Comparison of ENCODE assay signal across 9 cellular contexts in the genomic region with DNA sequence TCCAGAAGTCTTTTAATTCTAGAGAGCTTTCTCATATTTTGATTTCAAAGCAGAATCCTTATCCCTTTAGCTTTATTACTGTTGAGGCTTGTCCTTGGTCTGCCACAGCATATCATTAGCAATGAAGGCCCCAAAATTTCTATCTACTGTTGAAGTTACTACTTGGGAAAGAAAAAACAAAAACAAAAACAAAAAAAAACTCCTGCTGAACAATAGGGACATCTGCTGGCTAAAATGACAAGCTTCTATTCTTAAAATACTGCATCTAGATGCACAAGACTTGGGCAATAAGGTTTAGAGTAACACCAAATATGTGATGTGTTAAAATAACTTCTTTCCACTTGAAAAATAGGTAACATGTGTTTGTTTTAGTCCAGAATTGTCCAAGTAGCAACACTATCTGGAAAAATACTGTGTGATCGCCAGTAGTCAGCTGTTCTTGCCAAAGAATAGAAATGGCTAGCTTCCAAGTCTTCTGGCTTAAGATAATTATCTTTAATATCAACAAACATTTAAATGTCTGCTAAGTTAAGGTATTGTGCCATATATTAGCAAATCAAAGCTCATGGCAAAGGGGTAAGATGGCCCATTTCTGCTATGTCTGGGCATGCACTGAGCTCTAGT. TPM values are rescaled to one million over a fixed set of nuclear protein-coding genes. Genes with fewer than 3 reads are reported as not detected.
A peak's percentile ranks its signal among the peaks of the same experiment; 100 is the strongest.
DNase-seq lines count a peak whose midpoint lies in the region; FAIRE-seq and TF ChIP-seq lines count a peak whose summit lies in the region.
"Had no signal": no experiment of that assay in that cellular context is flagged by ENCODE, and none has a peak within 500 bp of the region (broad histone marks: within the 10 kb centered on the region; RNA-seq: fewer than 3 reads in every experiment).

No MANE protein-coding gene starts in this region.

- H4K20me1 ChIP-seq in neural cell (ENCODE audit: insufficient read depth) = no peaks in the 10 kb centered on the region

- H3K27ac ChIP-seq in brain microvascular endothelial cell (no peak overlapping the region), neural cell (ENCODE audit: low read length) (no peak overlapping the region)

- H3K27me3 ChIP-seq in brain microvascular endothelial cell (replicated peaks) (no peaks in the 10 kb centered on the region), neural cell (ENCODE audit: insufficient read depth, low read depth, low read length) (no peaks in the 10 kb centered on the region), MG63 (no peaks in the 10 kb centered on the region)

- H3K4me2 ChIP-seq in neural cell (ENCODE audit: low read length) = no peak overlapping the region

- H3K9me3 ChIP-seq in neural cell (ENCODE audit: low read length) (no peaks in the 10 kb centered on the region), MG63 (no peaks in the 10 kb centered on the region)

- FAIRE-seq in HTR-8/SVneo (lab: Jason Lieb, UNC) = no peak
- FAIRE-seq: A204.1 had no signal

- H3K36me3 ChIP-seq in brain microvascular endothelial cell (replicated peaks) (no peaks in the 10 kb centered on the region), neural cell (ENCODE audit: insufficient read depth, low read length) (no peaks in the 10 kb centered on the region), MG63 (no peaks in the 10 kb centered on the region)

- no peak overlapping the region for H3K4me3 Mint-ChIP-seq in Calu3 (ENCODE audit: low read depth, unreplicated experiment)

- H3K4me3 ChIP-seq in brain microvascular endothelial cell (ENCODE audit: low read depth, low read length) (no peak overlapping the region), neural cell (ENCODE audit: low read length) (no peak overlapping the region), MG63 (no peak overlapping the region)

- peaks cover 3% of the 10 kb centered on the region for H3F3A ChIP-seq in neural cell (ENCODE audit: insufficient read depth, low read length, poor library complexity, severe bottlenecking)

- CTCF ChIA-PET in Calu3 (lab: Charles Lee) = no interaction called here

- DNase-seq in DMS153 treated with DMSO at 0.1 percent for 48 hours (lab: John Stamatoyannopoulos, UW; ENCODE audit: unreplicated experiment) (peak; percentile 10), DMS153 (lab: John Stamatoyannopoulos, UW) (no peak), LoVo (ENCODE audit: low spot score) (peak; percentile 57), brain microvascular endothelial cell (no peak), Calu3 (no peak), MG63 (no peak), HTR-8/SVneo (ENCODE audit: insufficient read length, low spot score) (no peak)

- no peaks in the 10 kb centered on the region for H3K9me3 Mint-ChIP-seq in Calu3 (ENCODE audit: low read depth, unreplicated experiment)

- TF ChIP-seq CTCF in brain microvascular endothelial cell (IDR thresholded peaks at IDR 0.05; ENCODE audit: low read depth, low read length, missing control alignments) = peak; percentile 39
- TF ChIP-seq CTCF in neural cell (IDR thresholded peaks at IDR 0.05; ENCODE audit: poor library complexity, severe bottlenecking) = peak; percentile 68
- TF ChIP-seq CTCF in Calu3 (IDR thresholded peaks at IDR 0.05; ENCODE audit: unreplicated experiment) = no peak

- peak; percentile 77 for TF ChIP-seq RAD21 in neural cell (conservative IDR thresholded peaks at IDR 0.05)

- H3K27ac Mint-ChIP-seq in Calu3 (ENCODE audit: unreplicated experiment) = no peak overlapping the region

- no peaks in the 10 kb centered on the region for H3K9me2 ChIP-seq in neural cell (ENCODE audit: insufficient read depth, low read length)

- H2AFZ ChIP-seq in neural cell (ENCODE audit: low read depth, low read length) = no peak overlapping the region

- peaks cover 7% of the 10 kb centered on the region for H3K79me2 ChIP-seq in neural cell (replicated peaks; ENCODE audit: insufficient read depth, low read length)

- intact Hi-C loops in Calu3 (cut with micrococcal nuclease; ENCODE audit: unreplicated experiment) = loop anchor here (1.0 kb wide), 2 partner anchors 209 to 222 kb away; no protein-coding TSS in a partner anchor

- TF ChIP-seq EP300 in neural cell (conservative IDR thresholded peaks at IDR 0.05; ENCODE audit: poor library complexity, severe bottlenecking) = no peak

- H3K27me3 Mint-ChIP-seq in Calu3 (ENCODE audit: unreplicated experiment) = no peaks in the 10 kb centered on the region

- H3K4me1 Mint-ChIP-seq in Calu3 (ENCODE audit: low read depth, unreplicated experiment) = no peaks in the 10 kb centered on the region

- BruUV-seq in Calu3 (replicated peaks; lab: Mats Ljungman, UMichigan) = no TSS peak

- in situ Hi-C loops in brain microvascular endothelial cell (cut with HindIII; ENCODE audit: low pct_ligation_motif_present, low sequenced_read_pairs) = no loop called here

- no peak overlapping the region for H3K9ac ChIP-seq in neural cell (ENCODE audit: low read length)

- H3K36me3 Mint-ChIP-seq in Calu3 (ENCODE audit: insufficient read depth, unreplicated experiment) = peaks cover 18% of the 10 kb centered on the region

TF ChIP-seq in neural cell, 6 proteins besides CTCF, POLR2A, EP300 and RAD21:
- TF ChIP-seq REST (IDR thresholded peaks at IDR 0.05; ENCODE audit: borderline replicate concordance) (no peak), TAF1 (IDR thresholded peaks at IDR 0.05; ENCODE audit: low read depth) (no peak), SMC3 (conservative IDR thresholded peaks at IDR 0.05; ENCODE audit: poor library complexity) (peak; percentile 76), MXI1 (conservative IDR thresholded peaks at IDR 0.05; ENCODE audit: poor library complexity, severe bottlenecking) (no peak), EZH2 (IDR thresholded peaks at IDR 0.05; ENCODE audit: borderline replicate concordance, insufficient read depth, low read length, poor library complexity, severe bottlenecking) (no peak)

RNA-seq across cellular contexts. Expression of gene DMTF1, which starts 3.8 kb away (rescaled TPM):
- polyA plus RNA-seq in neural cell = 253 and 314 TPM in 2 replicates
- 228 and 259 TPM in 2 replicates for polyA minus RNA-seq in neural cell
- total RNA-seq in Calu3 (2022) = 58.3 and 64.0 TPM in 2 replicates
- total RNA-seq in MG63 (2014; rRNA removed; shearing (Covaris generic); ENCODE audit: low replicate concordance) = 11.2 and 18.6 TPM in 2 replicates

Comparison
In these comparisons a context has a peak if more than half of its experiments do, and no peak if none do; other contexts are left out.
1. DNase-seq: peak in DMS153 treated with DMSO at 0.1 percent for 48 hours (single experiment) and LoVo (single experiment); none in DMS153 (single experiment), brain microvascular endothelial cell (single experiment), Calu3 (single experiment), MG63 (single experiment) and HTR-8/SVneo (single experiment).